24 cellular contexts compared by ENCODE assay signal in genomic region chr17:75417054-75417453, GRCh38. TPM values are rescaled to one million over a fixed set of nuclear protein-coding genes. Genes with fewer than 3 reads are reported as not detected.
DNase-seq lines count a peak whose midpoint lies in the region; ATAC-seq, FAIRE-seq and TF ChIP-seq lines count a peak whose summit lies in the region.
"Had no signal": no experiment of that assay in that cellular context is flagged by ENCODE, and none has a peak within 500 bp of the region (broad histone marks: within the 10 kb centered on the region; RNA-seq: fewer than 3 reads in every experiment).

No MANE protein-coding gene starts in this region.

- H3K36me3 ChIP-seq in heart right ventricle (no peaks in the 10 kb centered on the region), small intestine (ENCODE audit: control insufficient read depth in 2 of 2, insufficient read depth in 2 of 2, low read length in 2 of 2) (no peaks in the 10 kb centered on the region)
- H3K36me3 ChIP-seq: Peyer's patch had no signal

- FAIRE-seq in small intestine (lab: Jason Lieb, UNC), result no peak
- FAIRE-seq: GM12892, GM19239 had no signal

- no peak for TF ChIP-seq CTCF in heart right ventricle (IDR thresholded peaks at IDR 0.05)
- TF ChIP-seq CTCF in GM20000 (IDR thresholded peaks at IDR 0.05; ENCODE audit: extremely low read depth, missing control alignments), result no peak

- intact Hi-C loops in Right ventricle myocardium inferior (cut with DNase I), result no loop called here
- intact Hi-C loops in cardiac septum (cut with DNase I), result no loop called here
- intact Hi-C loops in heart right ventricle (cut with DNase I), result loop anchor here in 2 of 10 donors (10.0 kb wide), 2 partner anchors 302 to 328 kb away; no protein-coding TSS in a partner anchor

- DNase-seq in Right ventricle myocardium inferior (ENCODE audit: missing footprints), result no peak
- DNase-seq in cardiac septum (ENCODE audit: low spot score), result no peak
- DNase-seq in heart right ventricle, result peak in 1 of 2 donors; percentile 16
- DNase-seq in left lobe of liver (ENCODE audit: low spot score), result no peak
- DNase-seq in small intestine, result peak; percentile 89
- DNase-seq in NOMO-1 treated with dmso at 0.1 percent for 144 hours (lab: John Stamatoyannopoulos, UW; ENCODE audit: unreplicated experiment), result no peak
- no peak for DNase-seq in MV-4-11 (lab: John Stamatoyannopoulos, UW)
- no peak for DNase-seq in GM20000 (ENCODE audit: low spot score)
- DNase-seq: Calu3, DMS79 treated with DMSO at 0.1 percent for 48 hours, GF-D8, NCI-H1092, NCI-H1417 treated with DMSO at 0.1 percent for 48 hours, NCI-H1694 treated with DMSO at 0.1 percent for 48 hours, NCI-H2081, NCI-H2171, NCI-H226, NCI-H510A, NCI-H69 had no signal

- ATAC-seq in Right ventricle myocardium inferior, result peak; percentile 84
- ATAC-seq in heart right ventricle, result peak; percentile 11 to 83 (median 80)
- ATAC-seq in left lobe of liver, result peak; percentile 35
- ATAC-seq: HCT116 had no signal

- 27 to 29% methylated on average over 5 of the region's 5 CpGs for WGBS in heart right ventricle, 2 donors
- WGBS in small intestine, 3 donors, result 13 to 41% (median 23%) methylated on average over 5 of the region's 5 CpGs

- H3K4me1 ChIP-seq in heart right ventricle, result peaks cover 0 to 19% (median 11%) of the 10 kb centered on the region in 9 donors
- H3K4me1 ChIP-seq in small intestine (ENCODE audit: control insufficient read depth in 2 of 2, insufficient read depth in 1 of 2, low read depth in 1 of 2, low read length in 1 of 2), result no peaks in the 10 kb centered on the region

- H3K27ac ChIP-seq in heart right ventricle, result peak overlapping the region in 4 of 10 donors; percentile 33 to 64 (median 50)
- peak overlapping the region in 1 of 2 donors; percentile 17 for H3K27ac ChIP-seq in small intestine (ENCODE audit: low read depth in 1 of 2, low read length in 1 of 2)
- H3K27ac ChIP-seq: 22Rv1 had no signal

- H3K9me3 ChIP-seq in heart right ventricle (no peaks in the 10 kb centered on the region), small intestine (ENCODE audit: control insufficient read depth, low read depth) (no peaks in the 10 kb centered on the region)
- H3K9me3 ChIP-seq: Peyer's patch had no signal

- H3K27me3 ChIP-seq in heart right ventricle (no peaks in the 10 kb centered on the region), small intestine (ENCODE audit: control insufficient read depth in 2 of 2, insufficient read depth in 2 of 2, low read length in 2 of 2) (no peaks in the 10 kb centered on the region)
- H3K27me3 ChIP-seq: Peyer's patch had no signal

- H3K4me3 ChIP-seq in heart right ventricle (no peak overlapping the region), small intestine (ENCODE audit: low read depth in 1 of 2, low read length in 2 of 2) (no peak overlapping the region)
- H3K4me3 ChIP-seq: Peyer's patch had no signal

RNA-seq across cellular contexts. Expression of gene GRB2, which starts 11.6 kb away (rescaled TPM):
- total RNA-seq in Right ventricle myocardium inferior (59.0 TPM), cardiac septum (57.1 TPM), heart right ventricle (10 to 100 TPM; 43.9 to 85.5 (median 52.0) TPM), left lobe of liver (45.8 TPM)
- polyA plus RNA-seq in heart right ventricle (10 to 100 TPM; 23.5 to 54.0 TPM), small intestine (10 to 100 TPM; 65.6 to 73.5 (median 66.2) TPM)

RNA-seq across cellular contexts. Expression of gene TMEM94, which starts 39.4 kb away (rescaled TPM):
- total RNA-seq in Right ventricle myocardium inferior (50.3 TPM), cardiac septum (56.6 TPM), heart right ventricle (10 to 100 TPM; 29.0 to 66.7 (median 41.3) TPM), left lobe of liver (43.5 TPM)
- polyA plus RNA-seq in heart right ventricle (10 to 100 TPM; 25.6 to 56.1 TPM), small intestine (10 to 100 TPM; 41.8 to 87.7 (median 57.3) TPM)
